1 cellular context compared by ENCODE assay signal in the genomic region with DNA sequence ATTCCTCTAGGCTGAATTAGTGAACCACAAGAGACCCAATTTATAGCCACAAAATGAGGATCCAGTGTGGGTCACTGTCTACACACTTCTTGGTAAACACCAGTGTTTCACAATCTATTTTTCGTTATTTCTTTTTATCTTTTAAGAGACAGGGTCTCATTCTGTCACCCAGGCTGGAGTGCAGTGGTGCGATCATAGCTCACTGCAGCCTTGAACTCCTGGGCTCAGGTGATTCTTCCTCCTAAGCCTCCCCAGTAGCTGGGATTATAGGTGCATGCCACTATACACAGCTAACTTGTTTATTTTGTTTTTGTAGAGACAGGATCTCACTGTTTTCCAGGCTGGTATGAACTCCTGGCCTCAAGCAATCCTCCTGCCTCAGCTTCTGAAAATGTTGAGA.
TF ChIP-seq lines count a peak whose summit lies in the region.

No MANE protein-coding gene starts in this region.

TF ChIP-seq in HepG2, 621 proteins besides CTCF, POLR2A, EP300 and RAD21 (continued from another document and continues in another):
- TF ChIP-seq TBX2 (CRISPR knock-in tag; IDR thresholded peaks at IDR 0.05; ENCODE audit: borderline replicate concordance) (peak; percentile 33; the same call in 1 of the 2 replicates), ERF (CRISPR knock-in tag; IDR thresholded peaks at IDR 0.05) (no peak), SALL1 (CRISPR knock-in tag; IDR thresholded peaks at IDR 0.05) (peak; percentile 89), TIGD3 (CRISPR knock-in tag; IDR thresholded peaks at IDR 0.05; ENCODE audit: borderline replicate concordance) (no peak), ZNF577 (CRISPR knock-in tag; IDR thresholded peaks at IDR 0.05; ENCODE audit: borderline replicate concordance, low read depth) (no peak), FOXP1 (IDR thresholded peaks at IDR 0.05) (no peak), FOXP1 (CRISPR knock-in tag; IDR thresholded peaks at IDR 0.05) (peak; percentile 84; the same call in 1 of the 2 replicates), ZNF44 (CRISPR knock-in tag; IDR thresholded peaks at IDR 0.05) (no peak), ZNF292 (CRISPR knock-in tag; IDR thresholded peaks at IDR 0.05; ENCODE audit: borderline replicate concordance, low read depth) (no peak), FOXA1 (IDR thresholded peaks at IDR 0.05) (no peak), FOXA1 (CRISPR knock-in tag; IDR thresholded peaks at IDR 0.05) (no peak), ZNF572 (CRISPR knock-in tag; IDR thresholded peaks at IDR 0.05) (no peak), PPARG (CRISPR knock-in tag; conservative IDR thresholded peaks at IDR 0.05) (0 out of 2 replicates have a peak, but pooled peaks have one; percentile 22), ZNF24 (IDR thresholded peaks at IDR 0.05) (no peak), KAT2B (IDR thresholded peaks at IDR 0.05; ENCODE audit: borderline replicate concordance, low read depth, low read length) (no peak), NR3C1 (CRISPR knock-in tag; IDR thresholded peaks at IDR 0.05) (no peak), SOX13 (IDR thresholded peaks at IDR 0.05) (no peak), SOX13 (CRISPR knock-in tag; conservative IDR thresholded peaks at IDR 0.05 in 1 of 2, IDR thresholded peaks at IDR 0.05 in 1 of 2) (peak in 1 of 2 experiments; percentile 56; a peak in 1 of 4 replicates), NCOA2 (CRISPR knock-in tag; IDR thresholded peaks at IDR 0.05) (peak; percentile 77), SP2 (CRISPR knock-in tag; IDR thresholded peaks at IDR 0.05) (no peak), KLF11 (CRISPR knock-in tag; IDR thresholded peaks at IDR 0.05) (no peak), PAX8 (CRISPR knock-in tag; IDR thresholded peaks at IDR 0.05; ENCODE audit: borderline replicate concordance) (no peak), ASH2L (IDR thresholded peaks at IDR 0.05; ENCODE audit: insufficient read length, low read depth, low read length) (no peak), NFKB2 (CRISPR knock-in tag; IDR thresholded peaks at IDR 0.05; ENCODE audit: borderline replicate concordance) (no peak), TRAFD1 (CRISPR knock-in tag; IDR thresholded peaks at IDR 0.05; ENCODE audit: borderline replicate concordance) (no peak), PHF21A (CRISPR knock-in tag; IDR thresholded peaks at IDR 0.05) (peak; percentile 62; the same call in 1 of the 2 replicates), PATZ1 (CRISPR knock-in tag; IDR thresholded peaks at IDR 0.05) (peak; percentile 42; the same call in 1 of the 2 replicates), FOXP4 (CRISPR knock-in tag; IDR thresholded peaks at IDR 0.05) (peak; percentile 75; the same call in 1 of the 2 replicates)
- TF ChIP-seq, protein P1, sequence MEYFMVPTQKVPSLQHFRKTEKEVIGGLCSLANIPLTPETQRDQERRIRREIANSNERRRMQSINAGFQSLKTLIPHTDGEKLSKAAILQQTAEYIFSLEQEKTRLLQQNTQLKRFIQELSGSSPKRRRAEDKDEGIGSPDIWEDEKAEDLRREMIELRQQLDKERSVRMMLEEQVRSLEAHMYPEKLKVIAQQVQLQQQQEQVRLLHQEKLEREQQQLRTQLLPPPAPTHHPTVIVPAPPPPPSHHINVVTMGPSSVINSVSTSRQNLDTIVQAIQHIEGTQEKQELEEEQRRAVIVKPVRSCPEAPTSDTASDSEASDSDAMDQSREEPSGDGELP (IDR thresholded peaks at IDR 0.05; ENCODE audit: borderline replicate concordance, low read depth): peak; percentile 35; the same call in 1 of the 2 replicates
- TF ChIP-seq, protein P2, sequence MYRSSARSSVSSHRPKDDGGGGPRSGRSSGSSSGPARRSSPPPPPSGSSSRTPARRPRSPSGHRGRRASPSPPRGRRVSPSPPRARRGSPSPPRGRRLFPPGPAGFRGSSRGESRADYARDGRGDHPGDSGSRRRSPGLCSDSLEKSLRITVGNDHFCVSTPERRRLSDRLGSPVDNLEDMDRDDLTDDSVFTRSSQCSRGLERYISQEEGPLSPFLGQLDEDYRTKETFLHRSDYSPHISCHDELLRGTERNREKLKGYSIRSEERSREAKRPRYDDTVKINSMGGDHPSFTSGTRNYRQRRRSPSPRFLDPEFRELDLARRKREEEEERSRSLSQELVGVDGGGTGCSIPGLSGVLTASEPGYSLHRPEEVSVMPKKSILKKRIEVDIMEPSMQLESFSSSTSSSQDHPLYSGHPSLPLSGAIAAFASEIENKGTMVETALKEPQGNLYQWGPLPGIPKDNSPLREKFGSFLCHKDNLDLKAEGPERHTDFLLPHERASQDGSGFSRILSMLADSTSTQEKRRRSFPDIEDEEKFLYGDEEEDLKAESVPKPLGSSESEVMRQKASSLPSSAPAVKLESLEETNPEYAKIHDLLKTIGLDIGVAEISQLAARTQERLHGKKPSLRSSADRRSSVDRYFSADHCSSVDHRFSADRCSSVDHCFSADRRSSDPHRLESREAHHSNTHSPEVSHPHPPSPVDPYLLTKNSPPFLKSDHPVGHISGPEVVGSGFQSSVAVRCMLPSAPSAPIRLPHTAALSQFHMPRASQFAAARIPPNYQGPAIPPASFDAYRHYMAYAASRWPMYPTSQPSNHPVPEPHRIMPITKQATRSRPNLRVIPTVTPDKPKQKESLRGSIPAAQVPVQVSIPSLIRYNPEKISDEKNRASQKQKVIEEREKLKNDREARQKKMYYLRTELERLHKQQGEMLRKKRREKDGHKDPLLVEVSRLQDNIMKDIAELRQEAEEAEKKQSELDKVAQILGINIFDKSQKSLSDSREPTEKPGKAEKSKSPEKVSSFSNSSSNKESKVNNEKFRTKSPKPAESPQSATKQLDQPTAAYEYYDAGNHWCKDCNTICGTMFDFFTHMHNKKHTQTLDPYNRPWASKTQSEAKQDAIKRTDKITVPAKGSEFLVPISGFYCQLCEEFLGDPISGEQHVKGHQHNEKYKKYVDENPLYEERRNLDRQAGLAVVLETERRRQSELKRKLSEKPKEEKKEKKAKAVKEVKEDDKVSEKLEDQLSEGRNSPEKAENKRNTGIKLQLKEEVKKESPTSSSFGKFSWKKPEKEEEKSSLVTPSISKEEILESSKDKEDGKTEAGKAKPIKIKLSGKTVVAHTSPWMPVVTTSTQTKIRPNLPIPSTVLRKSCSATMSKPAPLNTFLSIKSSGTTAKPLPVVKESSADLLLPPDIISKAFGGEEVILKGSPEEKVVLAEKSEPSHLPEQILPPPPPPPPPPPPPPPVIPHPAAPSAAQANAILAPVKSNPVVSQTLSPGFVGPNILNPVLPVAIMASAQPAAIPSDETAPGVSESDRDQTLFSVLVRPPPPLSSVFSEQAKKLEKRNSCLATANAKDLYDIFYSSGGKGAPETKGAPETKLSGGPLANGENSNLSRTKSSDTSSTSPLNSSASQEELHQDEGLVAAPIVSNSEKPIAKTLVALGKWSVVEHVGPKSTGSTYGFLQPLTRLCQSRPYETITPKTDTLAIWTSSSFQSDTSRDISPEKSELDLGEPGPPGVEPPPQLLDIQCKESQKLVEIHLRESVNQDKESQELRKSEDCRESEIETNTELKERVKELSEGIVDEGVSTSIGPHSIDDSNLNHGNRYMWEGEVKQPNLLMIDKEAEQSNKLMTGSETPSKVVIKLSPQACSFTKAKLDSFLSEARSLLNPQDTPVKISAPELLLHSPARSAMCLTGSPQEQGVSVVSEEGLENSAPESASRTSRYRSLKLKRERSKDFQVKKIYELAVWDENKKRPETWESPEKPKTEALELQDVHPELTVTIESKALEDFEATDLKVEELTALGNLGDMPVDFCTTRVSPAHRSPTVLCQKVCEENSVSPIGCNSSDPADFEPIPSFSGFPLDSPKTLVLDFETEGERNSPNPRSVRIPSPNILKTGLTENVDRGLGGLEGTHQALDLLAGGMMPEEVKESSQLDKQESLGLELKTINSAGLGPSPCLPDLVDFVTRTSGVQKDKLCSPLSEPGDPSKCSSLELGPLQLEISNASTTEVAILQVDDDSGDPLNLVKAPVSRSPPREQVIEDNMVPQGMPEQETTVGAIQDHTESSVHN (CRISPR knock-in tag; IDR thresholded peaks at IDR 0.05): no peak
- TF ChIP-seq, protein P3, sequence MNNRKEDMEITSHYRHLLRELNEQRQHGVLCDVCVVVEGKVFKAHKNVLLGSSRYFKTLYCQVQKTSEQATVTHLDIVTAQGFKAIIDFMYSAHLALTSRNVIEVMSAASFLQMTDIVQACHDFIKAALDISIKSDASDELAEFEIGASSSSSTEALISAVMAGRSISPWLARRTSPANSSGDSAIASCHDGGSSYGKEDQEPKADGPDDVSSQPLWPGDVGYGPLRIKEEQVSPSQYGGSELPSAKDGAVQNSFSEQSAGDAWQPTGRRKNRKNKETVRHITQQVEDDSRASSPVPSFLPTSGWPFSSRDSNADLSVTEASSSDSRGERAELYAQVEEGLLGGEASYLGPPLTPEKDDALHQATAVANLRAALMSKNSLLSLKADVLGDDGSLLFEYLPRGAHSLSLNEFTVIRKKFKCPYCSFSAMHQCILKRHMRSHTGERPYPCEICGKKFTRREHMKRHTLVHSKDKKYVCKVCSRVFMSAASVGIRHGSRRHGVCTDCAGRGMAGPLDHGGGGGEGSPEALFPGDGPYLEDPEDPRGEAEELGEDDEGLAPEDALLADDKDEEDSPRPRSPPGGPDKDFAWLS (CRISPR knock-in tag; IDR thresholded peaks at IDR 0.05; ENCODE audit: borderline replicate concordance): no peak
- TF ChIP-seq, protein P4, sequence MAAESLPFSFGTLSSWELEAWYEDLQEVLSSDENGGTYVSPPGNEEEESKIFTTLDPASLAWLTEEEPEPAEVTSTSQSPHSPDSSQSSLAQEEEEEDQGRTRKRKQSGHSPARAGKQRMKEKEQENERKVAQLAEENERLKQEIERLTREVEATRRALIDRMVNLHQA (CRISPR knock-in tag; IDR thresholded peaks at IDR 0.05): no peak
- TF ChIP-seq, protein P5, sequence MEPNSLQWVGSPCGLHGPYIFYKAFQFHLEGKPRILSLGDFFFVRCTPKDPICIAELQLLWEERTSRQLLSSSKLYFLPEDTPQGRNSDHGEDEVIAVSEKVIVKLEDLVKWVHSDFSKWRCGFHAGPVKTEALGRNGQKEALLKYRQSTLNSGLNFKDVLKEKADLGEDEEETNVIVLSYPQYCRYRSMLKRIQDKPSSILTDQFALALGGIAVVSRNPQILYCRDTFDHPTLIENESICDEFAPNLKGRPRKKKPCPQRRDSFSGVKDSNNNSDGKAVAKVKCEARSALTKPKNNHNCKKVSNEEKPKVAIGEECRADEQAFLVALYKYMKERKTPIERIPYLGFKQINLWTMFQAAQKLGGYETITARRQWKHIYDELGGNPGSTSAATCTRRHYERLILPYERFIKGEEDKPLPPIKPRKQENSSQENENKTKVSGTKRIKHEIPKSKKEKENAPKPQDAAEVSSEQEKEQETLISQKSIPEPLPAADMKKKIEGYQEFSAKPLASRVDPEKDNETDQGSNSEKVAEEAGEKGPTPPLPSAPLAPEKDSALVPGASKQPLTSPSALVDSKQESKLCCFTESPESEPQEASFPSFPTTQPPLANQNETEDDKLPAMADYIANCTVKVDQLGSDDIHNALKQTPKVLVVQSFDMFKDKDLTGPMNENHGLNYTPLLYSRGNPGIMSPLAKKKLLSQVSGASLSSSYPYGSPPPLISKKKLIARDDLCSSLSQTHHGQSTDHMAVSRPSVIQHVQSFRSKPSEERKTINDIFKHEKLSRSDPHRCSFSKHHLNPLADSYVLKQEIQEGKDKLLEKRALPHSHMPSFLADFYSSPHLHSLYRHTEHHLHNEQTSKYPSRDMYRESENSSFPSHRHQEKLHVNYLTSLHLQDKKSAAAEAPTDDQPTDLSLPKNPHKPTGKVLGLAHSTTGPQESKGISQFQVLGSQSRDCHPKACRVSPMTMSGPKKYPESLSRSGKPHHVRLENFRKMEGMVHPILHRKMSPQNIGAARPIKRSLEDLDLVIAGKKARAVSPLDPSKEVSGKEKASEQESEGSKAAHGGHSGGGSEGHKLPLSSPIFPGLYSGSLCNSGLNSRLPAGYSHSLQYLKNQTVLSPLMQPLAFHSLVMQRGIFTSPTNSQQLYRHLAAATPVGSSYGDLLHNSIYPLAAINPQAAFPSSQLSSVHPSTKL (CRISPR knock-in tag; IDR thresholded peaks at IDR 0.05): peak; percentile 76
